In genomic region chr14:69720912-69721311, GRCh38 we compare ENCODE assay signal across 1 cellular context.
TF ChIP-seq lines count a peak whose summit lies in the region.

No MANE protein-coding gene starts in this region.

TF ChIP-seq in IMR-90, 13 proteins besides CTCF, POLR2A, EP300 and RAD21 (continued from another document):
- TF ChIP-seq, protein P1, sequence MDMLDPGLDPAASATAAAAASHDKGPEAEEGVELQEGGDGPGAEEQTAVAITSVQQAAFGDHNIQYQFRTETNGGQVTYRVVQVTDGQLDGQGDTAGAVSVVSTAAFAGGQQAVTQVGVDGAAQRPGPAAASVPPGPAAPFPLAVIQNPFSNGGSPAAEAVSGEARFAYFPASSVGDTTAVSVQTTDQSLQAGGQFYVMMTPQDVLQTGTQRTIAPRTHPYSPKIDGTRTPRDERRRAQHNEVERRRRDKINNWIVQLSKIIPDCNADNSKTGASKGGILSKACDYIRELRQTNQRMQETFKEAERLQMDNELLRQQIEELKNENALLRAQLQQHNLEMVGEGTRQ (IDR thresholded peaks at IDR 0.05; ENCODE audit: low read depth, low read length) = no peak
- TF ChIP-seq MXI1 (IDR thresholded peaks at IDR 0.05; ENCODE audit: borderline replicate concordance, low read depth, low read length) = no peak
- TF ChIP-seq CHD1 (IDR thresholded peaks at IDR 0.05; ENCODE audit: low read depth, low read length) = no peak
- no peak for TF ChIP-seq SMC3 (IDR thresholded peaks at IDR 0.05; ENCODE audit: low read depth, low read length)
- TF ChIP-seq NFE2L2 (IDR thresholded peaks at IDR 0.05; ENCODE audit: low read depth, low read length) = no peak
- no peak for TF ChIP-seq ELK1 (IDR thresholded peaks at IDR 0.05; ENCODE audit: borderline replicate concordance, low read depth, low read length)
TF ChIP-seq in IMR-90: peak in this region for 0.
